In the genomic region with DNA sequence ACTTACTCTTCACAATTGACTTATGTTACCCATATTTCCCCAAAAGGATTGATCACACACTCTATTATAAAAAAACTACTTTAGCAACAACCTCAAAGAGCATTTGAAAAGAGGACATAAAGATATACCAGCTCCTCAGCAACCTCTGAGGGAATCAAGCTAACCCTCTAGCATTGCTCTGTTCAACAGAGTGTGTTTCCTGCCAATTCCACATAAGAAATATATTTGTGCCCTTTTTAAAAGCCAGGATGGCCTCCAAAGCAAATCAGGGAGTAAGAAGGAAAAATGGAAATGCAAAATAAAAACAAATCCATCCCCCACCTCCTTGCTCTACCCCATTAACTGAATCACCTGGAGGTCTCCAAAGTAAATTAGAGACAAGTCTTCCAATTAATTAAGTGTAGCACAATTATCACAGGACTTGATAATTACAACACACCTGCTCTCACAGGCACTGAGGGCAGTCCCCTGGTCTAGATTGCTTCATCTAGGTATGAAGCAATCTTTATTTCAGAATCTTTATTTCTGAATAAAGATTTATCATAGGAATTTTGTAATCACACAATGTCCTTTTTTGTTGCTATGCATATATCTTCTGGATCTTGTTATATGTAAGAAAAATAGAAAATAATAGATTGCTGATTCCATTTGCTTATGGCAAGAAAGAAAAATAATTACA, we compare ENCODE assay signal across 19 cellular contexts.
"Had no signal": no experiment of that assay in that cellular context is flagged by ENCODE, and none has a peak within 500 bp of the region (broad histone marks: within the 10 kb centered on the region; RNA-seq: fewer than 3 reads in every experiment).

No MANE protein-coding gene starts in this region.

- H3K27ac ChIP-seq: cardiac muscle cell, dorsolateral prefrontal cortex, esophagus squamous epithelium, foreskin keratinocyte, parathyroid adenoma, tibial nerve, vagina had no signal

- H3K36me3 ChIP-seq: cardiac muscle cell, esophagus squamous epithelium, tibial nerve, vagina had no signal

- H3K4me1 ChIP-seq: esophagus squamous epithelium, parathyroid adenoma, vagina had no signal

- H3K27me3 Mint-ChIP-seq: activated naive CD8-positive, alpha-beta T cell treated with anti-CD3 and anti-CD28 coated beads, Interleukin-2, amount 50 U/mL, for 24 hours; stimulated activated naive B cell treated with anti-CD40 and anti-IgM and Interleukin-4, amounts not matched to agents 10 μg/mL and 1 μg/mL and 100 μg/mL, for 72 hours had no signal

- H3K9ac ChIP-seq: parathyroid adenoma had no signal

- H3K4me3 ChIP-seq: cardiac muscle cell, dorsolateral prefrontal cortex, esophagus squamous epithelium, mucosa of descending colon, tibial nerve, vagina had no signal

- H3K27ac Mint-ChIP-seq: activated naive CD4-positive, alpha-beta T cell treated with anti-CD3 and anti-CD28 coated beads for 36 hours; activated naive CD8-positive, alpha-beta T cell treated with anti-CD3 and anti-CD28 coated beads, Interleukin-2, amount 50 U/mL, for 24 hours; activated T-helper 2 cell treated with anti-CD3 and anti-CD28 coated beads, Interferon-gamma antibody, Interleukin-2, Interleukin-4, amounts not matched to agents 10 μg/mL and 5 μg/mL and 100 μg/mL, durations not matched to agents 14 hours and 24 hours and 36 hours; naive thymus-derived CD4-positive, alpha-beta T cell; stimulated activated naive B cell treated with anti-CD40 and anti-IgM and Interleukin-4, amounts not matched to agents 10 μg/mL and 1 μg/mL and 100 μg/mL, for 72 hours had no signal

- H3K36me3 Mint-ChIP-seq: naive thymus-derived CD4-positive, alpha-beta T cell; stimulated activated naive B cell treated with anti-CD40 and anti-IgM and Interleukin-4, amounts not matched to agents 10 μg/mL and 1 μg/mL and 100 μg/mL, for 72 hours had no signal

- ATAC-seq: activated naive CD8-positive, alpha-beta T cell treated with anti-CD3 and anti-CD28 coated beads, Interleukin-2, amount 50 U/mL, for 24 hours; foreskin keratinocyte; mucosa of descending colon; naive thymus-derived CD4-positive, alpha-beta T cell; stimulated activated naive B cell treated with anti-CD40 and anti-IgM and Interleukin-4, amounts not matched to agents 10 μg/mL and 1 μg/mL and 100 μg/mL, for 72 hours had no signal

- H3K4me1 Mint-ChIP-seq: activated naive CD8-positive, alpha-beta T cell treated with anti-CD3 and anti-CD28 coated beads, Interleukin-2, amount 50 U/mL, for 24 hours; naive thymus-derived CD4-positive, alpha-beta T cell had no signal

- H3K9me3 ChIP-seq: esophagus squamous epithelium, mucosa of descending colon, tibial nerve, vagina had no signal

- H3K4me3 Mint-ChIP-seq: activated naive CD4-positive, alpha-beta T cell treated with anti-CD3 and anti-CD28 coated beads for 36 hours; activated naive CD8-positive, alpha-beta T cell treated with anti-CD3 and anti-CD28 coated beads, Interleukin-2, amount 50 U/mL, for 24 hours; naive thymus-derived CD4-positive, alpha-beta T cell; stimulated activated naive B cell treated with anti-CD40 and anti-IgM and Interleukin-4, amounts not matched to agents 10 μg/mL and 1 μg/mL and 100 μg/mL, for 72 hours had no signal

- H3K27me3 ChIP-seq: cardiac muscle cell, dorsolateral prefrontal cortex, esophagus squamous epithelium, foreskin keratinocyte, tibial nerve, vagina had no signal

- H3K9me3 Mint-ChIP-seq: activated naive CD4-positive, alpha-beta T cell treated with anti-CD3 and anti-CD28 coated beads for 36 hours; activated naive CD8-positive, alpha-beta T cell treated with anti-CD3 and anti-CD28 coated beads, Interleukin-2, amount 50 U/mL, for 24 hours; activated T-helper 2 cell treated with anti-CD3 and anti-CD28 coated beads, Interferon-gamma antibody, Interleukin-2, Interleukin-4, amounts not matched to agents 10 μg/mL and 5 μg/mL and 100 μg/mL, durations not matched to agents 14 hours and 24 hours and 36 hours; naive thymus-derived CD4-positive, alpha-beta T cell; stimulated activated naive B cell treated with anti-CD40 and anti-IgM and Interleukin-4, amounts not matched to agents 10 μg/mL and 1 μg/mL and 100 μg/mL, for 72 hours had no signal

- DNase-seq: activated CD4-positive, alpha-beta T cell treated with anti-CD3 and anti-CD28 coated beads for 1 hour; activated CD4-positive, alpha-beta T cell treated with anti-CD3 and anti-CD28 coated beads, Interleukin-2, amount 50 U/mL, for 48 hours; activated naive CD4-positive, alpha-beta T cell treated with anti-CD3 and anti-CD28 coated beads for 36 hours; activated naive CD8-positive, alpha-beta T cell treated with anti-CD3 and anti-CD28 coated beads, Interleukin-2, amount 50 U/mL, for 24 hours; dorsolateral prefrontal cortex; esophagus squamous epithelium; foreskin keratinocyte; head of caudate nucleus; islet precursor cell; mucosa of descending colon; naive thymus-derived CD4-positive, alpha-beta T cell; retina; stimulated activated CD4-positive, alpha-beta T cell treated with anti-CD3 and anti-CD28 coated beads, Interleukin-2, amount 100 ng/mL, for 48 hours; stimulated activated naive B cell treated with anti-CD40 and anti-IgM and Interleukin-4, amounts not matched to agents 10 μg/mL and 1 μg/mL and 100 μg/mL, for 72 hours had no signal
